8 cellular contexts compared by ENCODE assay signal in genomic region chr10:73744690-73744994, GRCh38. TPM values are rescaled to one million over a fixed set of nuclear protein-coding genes. Genes with fewer than 3 reads are reported as not detected.
DNase-seq lines count a peak whose midpoint lies in the region; ATAC-seq, FAIRE-seq and TF ChIP-seq lines count a peak whose summit lies in the region.

No MANE protein-coding gene starts in this region.

- H3K4me3 ChIP-seq in fibroblast of villous mesenchyme (ENCODE audit: low read depth, low read length) = peak overlapping the region; percentile 81
- H3K4me3 ChIP-seq in pancreas = peak overlapping the region; percentile 84 to 90 (median 88)

- DNase-seq in NCI-H82 (lab: John Stamatoyannopoulos, UW) (peak; percentile 64), NCI-H82 treated with DMSO at 0.1 percent for 48 hours (lab: John Stamatoyannopoulos, UW; ENCODE audit: unreplicated experiment) (no peak), NOMO-1 (lab: John Stamatoyannopoulos, UW; ENCODE audit: unreplicated experiment in 2 of 2) (peak; percentile 39 to 49), fibroblast of villous mesenchyme (ENCODE audit: low read depth) (peak; percentile 73), pancreas (peak in 2 of 6 donors; percentile 50 to 61), NCI-H2081 treated with DMSO at 0.1 percent for 48 hours (lab: John Stamatoyannopoulos, UW) (no peak)
- DNase-seq in activated T-cell treated with anti-CD3 and anti-CD28 coated beads, Interleukin-2, amount 50 U/mL, for 72 hours = peak; percentile 69 to 75

- TF ChIP-seq CTCF in fibroblast of villous mesenchyme (IDR thresholded peaks at IDR 0.05; ENCODE audit: insufficient read depth, low read depth, low read length) (no peak), pancreas (IDR thresholded peaks at IDR 0.05) (no peak)

- no peaks in the 10 kb centered on the region for H3K9me3 ChIP-seq in pancreas

- H3K27me3 Mint-ChIP-seq in activated T-cell treated with anti-CD3 and anti-CD28 coated beads, Interleukin-2, amount 50 U/mL, for 72 hours (ENCODE audit: low read depth) = no peaks in the 10 kb centered on the region

- WGBS in pancreas, 2 donors = 0 to 1% methylated on average over 9 of the region's 9 CpGs

- ATAC-seq in HG02798 (IDR thresholded peaks at IDR 0.05; ENCODE audit: poor library complexity, unreplicated experiment) (peak; percentile 24), pancreas (peak; percentile 19 to 62 (median 44))
- ATAC-seq in activated T-cell treated with anti-CD3 and anti-CD28 coated beads, Interleukin-2, amount 50 U/mL, for 72 hours (replicated peaks in 1 of 2) = peak; percentile 34 to 38

- H3K36me3 Mint-ChIP-seq in activated T-cell treated with anti-CD3 and anti-CD28 coated beads, Interleukin-2, amount 50 U/mL, for 72 hours (ENCODE audit: insufficient read depth in 2 of 2) = peaks cover 8 to 9% of the 10 kb centered on the region in 2 donors

- H3K4me1 ChIP-seq in pancreas = peaks cover 5 to 30% (median 9%) of the 10 kb centered on the region in 3 donors

- H3K27me3 ChIP-seq in pancreas = no peaks in the 10 kb centered on the region

- intact Hi-C loops in pancreas (cut with DNase I) = no loop called here

- H3K27ac ChIP-seq in pancreas = peak overlapping the region; percentile 78 to 94 (median 90)

- H3K36me3 ChIP-seq in pancreas = peaks cover 0 to 21% (median 8%) of the 10 kb centered on the region in 3 donors

- peak overlapping the region; percentile 92 to 99 for H3K4me3 Mint-ChIP-seq in activated T-cell treated with anti-CD3 and anti-CD28 coated beads, Interleukin-2, amount 50 U/mL, for 72 hours

- H3K27ac Mint-ChIP-seq in activated T-cell treated with anti-CD3 and anti-CD28 coated beads, Interleukin-2, amount 50 U/mL, for 72 hours = peak overlapping the region; percentile 100

- H3K9me3 Mint-ChIP-seq in activated T-cell treated with anti-CD3 and anti-CD28 coated beads, Interleukin-2, amount 50 U/mL, for 72 hours = no peaks in the 10 kb centered on the region

- FAIRE-seq in pancreas (lab: Jason Lieb, UNC) = no peak

- H3K4me1 Mint-ChIP-seq in activated T-cell treated with anti-CD3 and anti-CD28 coated beads, Interleukin-2, amount 50 U/mL, for 72 hours (ENCODE audit: low read depth) = peaks cover 59% of the 10 kb centered on the region

RNA-seq across cellular contexts. Expression of gene SEC24C, which starts 0.5 kb away (rescaled TPM):
- total RNA-seq in activated T-cell treated with anti-CD3 and anti-CD28 coated beads, Interleukin-2, amount 50 U/mL, for 72 hours = 100 to 1,000 TPM; 105 to 119 TPM
- total RNA-seq in fibroblast of villous mesenchyme = 42.8 and 54.0 TPM in 2 replicates
- 10 to 100 TPM; 23.3 to 42.5 (median 30.2) TPM for total RNA-seq in pancreas
- polyA plus RNA-seq in pancreas = 10 to 100 TPM; 33.1 to 36.2 TPM

RNA-seq across cellular contexts. Expression of gene CHCHD1, which starts 37.2 kb away (rescaled TPM):
- 10 to 100 TPM; 22.5 to 23.5 TPM for total RNA-seq in activated T-cell treated with anti-CD3 and anti-CD28 coated beads, Interleukin-2, amount 50 U/mL, for 72 hours
- total RNA-seq in fibroblast of villous mesenchyme = 16.8 and 22.5 TPM in 2 replicates
- total RNA-seq in pancreas = 1 to 10 TPM; 4.4 to 9.6 (median 7.3) TPM
- polyA plus RNA-seq in pancreas = 10 to 100 TPM; 26.3 to 31.7 TPM

RNA-seq across cellular contexts. Expression of gene ZSWIM8, which starts 40.8 kb away (rescaled TPM):
- total RNA-seq in activated T-cell treated with anti-CD3 and anti-CD28 coated beads, Interleukin-2, amount 50 U/mL, for 72 hours = 10 to 100 TPM; 72.0 to 81.3 TPM
- total RNA-seq in fibroblast of villous mesenchyme = 70.2 and 82.5 TPM in 2 replicates
- total RNA-seq in pancreas = 10 to 100 TPM; 20.7 to 73.3 (median 38.0) TPM
- 100 to 1,000 TPM; 160 to 187 TPM for polyA plus RNA-seq in pancreas

RNA-seq across cellular contexts. Expression of gene AGAP5, which starts 46.7 kb away (rescaled TPM):
- 10 to 100 TPM in 1 of 2 donors, 1 to 10 TPM in 1; 9.8 to 11.5 TPM for total RNA-seq in activated T-cell treated with anti-CD3 and anti-CD28 coated beads, Interleukin-2, amount 50 U/mL, for 72 hours
- total RNA-seq in fibroblast of villous mesenchyme (3.0 and 3.9 TPM in 2 replicates), pancreas (1 to 10 TPM; 4.3 to 8.7 (median 7.0) TPM)
- polyA plus RNA-seq in pancreas = 10 to 100 TPM; 11.8 to 18.4 TPM

Comparison
In these comparisons a context has a peak if more than half of its experiments do, and no peak if none do; other contexts are left out.
1. DNase-seq: peak in NCI-H82 (single experiment), NOMO-1 (2 of 2), activated T-cell treated with anti-CD3 and anti-CD28 coated beads, Interleukin-2, amount 50 U/mL, for 72 hours (2 of 2) and fibroblast of villous mesenchyme (single experiment); none in NCI-H82 treated with DMSO at 0.1 percent for 48 hours (single experiment) and NCI-H2081 treated with DMSO at 0.1 percent for 48 hours (single experiment).
2. Peak in every context shown above with its lines, with median percentiles within 50 percentile points of each other: ATAC-seq.